Comparison of ENCODE assay signal across 8 cellular contexts in genomic region chr19:58021541-58022282, GRCh38. TPM values are rescaled to one million over a fixed set of nuclear protein-coding genes. Genes with fewer than 3 reads are reported as not detected.
DNase-seq lines count a peak whose midpoint lies in the region; ATAC-seq and TF ChIP-seq lines count a peak whose summit lies in the region.

No MANE protein-coding gene starts in this region.

- H3K9me3 Mint-ChIP-seq in activated naive CD8-positive, alpha-beta T cell treated with anti-CD3 and anti-CD28 coated beads, Interleukin-2, amount 10 ng/mL, durations not matched to agents 7 days and 5 days = peaks cover 23% of the 10 kb centered on the region

- no peak overlapping the region for H3K27ac ChIP-seq in left ventricle myocardium inferior (replicated peaks)

- peaks cover 13% of the 10 kb centered on the region for H3K27me3 ChIP-seq in left ventricle myocardium inferior (ENCODE audit: low read depth)

- intact Hi-C loops in left ventricle myocardium inferior (cut with micrococcal nuclease) = loop anchor here (2.0 kb wide), 1 partner anchor 135 kb away; no protein-coding TSS in a partner anchor

- DNase-seq in NCI-H510A treated with DMSO at 0.1 percent for 48 hours (lab: John Stamatoyannopoulos, UW) (peak; percentile 3), NCI-H510A (lab: John Stamatoyannopoulos, UW) (no peak), NCI-H2171 (lab: John Stamatoyannopoulos, UW) (peak; percentile 2), left ventricle myocardium inferior (no peak), retinal pigment epithelial cell (ENCODE audit: low read depth) (no peak), HPDE6-E6E7 (ENCODE audit: extremely low spot score) (no peak)
- no peak for DNase-seq in activated naive CD8-positive, alpha-beta T cell treated with anti-CD3 and anti-CD28 coated beads, Interleukin-2, amount 10 ng/mL, durations not matched to agents 7 days and 5 days

- no peak overlapping the region for H3K4me3 Mint-ChIP-seq in activated naive CD8-positive, alpha-beta T cell treated with anti-CD3 and anti-CD28 coated beads, Interleukin-2, amount 10 ng/mL, durations not matched to agents 7 days and 5 days

- POLR2A ChIA-PET in activated naive CD8-positive, alpha-beta T cell treated with anti-CD3 and anti-CD28 coated beads, Interleukin-2, amount 10 ng/mL, durations not matched to agents 7 days and 5 days (lab: Charles Lee) = interaction anchor here (0.5 kb wide), 1 partner anchor 71 kb away, joined by 3 read pairs; no protein-coding TSS in a partner anchor

- TF ChIP-seq CTCF in left ventricle myocardium inferior (IDR thresholded peaks at IDR 0.05; ENCODE audit: borderline replicate concordance) (peak; percentile 86), retinal pigment epithelial cell (conservative IDR thresholded peaks at IDR 0.05; ENCODE audit: low read depth, low read length) (peak; percentile 46)

- peaks cover 2% of the 10 kb centered on the region for H3K4me1 Mint-ChIP-seq in activated naive CD8-positive, alpha-beta T cell treated with anti-CD3 and anti-CD28 coated beads, Interleukin-2, amount 10 ng/mL, durations not matched to agents 7 days and 5 days

- no peaks in the 10 kb centered on the region for H3K27me3 Mint-ChIP-seq in activated naive CD8-positive, alpha-beta T cell treated with anti-CD3 and anti-CD28 coated beads, Interleukin-2, amount 10 ng/mL, durations not matched to agents 7 days and 5 days

- peaks cover 3% of the 10 kb centered on the region for H3K36me3 Mint-ChIP-seq in activated naive CD8-positive, alpha-beta T cell treated with anti-CD3 and anti-CD28 coated beads, Interleukin-2, amount 10 ng/mL, durations not matched to agents 7 days and 5 days

- H3K27ac Mint-ChIP-seq in activated naive CD8-positive, alpha-beta T cell treated with anti-CD3 and anti-CD28 coated beads, Interleukin-2, amount 10 ng/mL, durations not matched to agents 7 days and 5 days = peak overlapping the region; percentile 64

- H3K4me1 ChIP-seq in left ventricle myocardium inferior = peaks cover 6% of the 10 kb centered on the region

- H3K9me3 ChIP-seq in left ventricle myocardium inferior (replicated peaks) = peaks cover 10% of the 10 kb centered on the region

- H3K4me3 ChIP-seq in left ventricle myocardium inferior (no peak overlapping the region), retinal pigment epithelial cell (ENCODE audit: low read length) (no peak overlapping the region)

- peak; percentile 84 for ATAC-seq in activated naive CD8-positive, alpha-beta T cell treated with anti-CD3 and anti-CD28 coated beads, Interleukin-2, amount 10 ng/mL, durations not matched to agents 7 days and 5 days (ENCODE audit: low read depth)
- no peak for ATAC-seq in GM18867 (IDR thresholded peaks at IDR 0.05; ENCODE audit: unreplicated experiment)

- H3K36me3 ChIP-seq in left ventricle myocardium inferior = no peaks in the 10 kb centered on the region

RNA-seq across cellular contexts. Expression of gene ZSCAN1, which starts 12.1 kb away (rescaled TPM):
- not detected for total RNA-seq in activated naive CD8-positive, alpha-beta T cell treated with anti-CD3 and anti-CD28 coated beads, Interleukin-2, amount 10 ng/mL, durations not matched to agents 7 days and 5 days
- total RNA-seq in left ventricle myocardium inferior = not detected

RNA-seq across cellular contexts. Expression of gene ZNF606, which starts 19.1 kb away (rescaled TPM):
- total RNA-seq in activated naive CD8-positive, alpha-beta T cell treated with anti-CD3 and anti-CD28 coated beads, Interleukin-2, amount 10 ng/mL, durations not matched to agents 7 days and 5 days = 10 to 100 TPM; 21.3 to 22.2 TPM
- total RNA-seq in left ventricle myocardium inferior = 13.7 TPM

RNA-seq across cellular contexts. Expression of gene ZNF135, which starts 37.4 kb away (rescaled TPM):
- total RNA-seq in activated naive CD8-positive, alpha-beta T cell treated with anti-CD3 and anti-CD28 coated beads, Interleukin-2, amount 10 ng/mL, durations not matched to agents 7 days and 5 days = 1 to 10 TPM; 3.8 TPM
- total RNA-seq in left ventricle myocardium inferior = 3.8 TPM

RNA-seq across cellular contexts. Expression of gene C19orf18, which starts 47.4 kb away (rescaled TPM):
- under 1 TPM; 0.79 to 0.91 TPM for total RNA-seq in activated naive CD8-positive, alpha-beta T cell treated with anti-CD3 and anti-CD28 coated beads, Interleukin-2, amount 10 ng/mL, durations not matched to agents 7 days and 5 days
- 2.1 TPM for total RNA-seq in left ventricle myocardium inferior

Comparison
In these comparisons a context has a peak if more than half of its experiments do, and no peak if none do; other contexts are left out.
1. DNase-seq: peak in NCI-H510A treated with DMSO at 0.1 percent for 48 hours (single experiment) and NCI-H2171 (single experiment); none in NCI-H510A (single experiment), activated naive CD8-positive, alpha-beta T cell treated with anti-CD3 and anti-CD28 coated beads, Interleukin-2, amount 10 ng/mL, durations not matched to agents 7 days and 5 days (single experiment), left ventricle myocardium inferior (single experiment), retinal pigment epithelial cell (single experiment) and HPDE6-E6E7 (single experiment).